In genomic region chr10:110755781-110756180, GRCh38 we compare ENCODE assay signal across 16 cellular contexts.
A peak's percentile ranks its signal among the peaks of the same experiment; 100 is the strongest.
DNase-seq lines count a peak whose midpoint lies in the region; ATAC-seq and TF ChIP-seq lines count a peak whose summit lies in the region.
"Had no signal": no experiment of that assay in that cellular context is flagged by ENCODE, and none has a peak within 500 bp of the region (broad histone marks: within the 10 kb centered on the region; RNA-seq: fewer than 3 reads in every experiment).

No MANE protein-coding gene starts in this region.

- H3K27ac Mint-ChIP-seq in glutamatergic neuron (ENCODE audit: unreplicated experiment), result peak overlapping the region; percentile 22
- no peak overlapping the region for H3K27ac Mint-ChIP-seq in activated CD8-positive, alpha-beta T cell treated with anti-CD3 and anti-CD28 coated beads, Interleukin-2, amount 10 ng/mL, durations not matched to agents 7 days and 5 days
- H3K27ac Mint-ChIP-seq: CD8-positive, alpha-beta memory T cell had no signal

- peak; percentile 68 to 69 for ATAC-seq in right cardiac atrium
- ATAC-seq in activated CD8-positive, alpha-beta T cell treated with anti-CD3 and anti-CD28 coated beads, Interleukin-2, amount 10 ng/mL, durations not matched to agents 7 days and 5 days, result no peak

- no peak overlapping the region for H3K27ac ChIP-seq in right cardiac atrium (ENCODE audit: low read length)
- H3K27ac ChIP-seq in skeletal muscle tissue (ENCODE audit: low read depth, low read length), result peak overlapping the region; percentile 8
- H3K27ac ChIP-seq: HL-60 had no signal

- CTCF ChIA-PET in activated CD8-positive, alpha-beta T cell treated with anti-CD3 and anti-CD28 coated beads, Interleukin-2, amount 10 ng/mL, durations not matched to agents 7 days and 5 days (lab: Charles Lee), result interaction anchor here (0.8 to 1.0 kb wide), 3 partner anchors 10 to 162 kb away, joined by 3 to 4 read pairs (median 3); no protein-coding TSS in a partner anchor

- H3K36me3 Mint-ChIP-seq in glutamatergic neuron (ENCODE audit: unreplicated experiment), result no peaks in the 10 kb centered on the region
- H3K36me3 Mint-ChIP-seq in activated CD8-positive, alpha-beta T cell treated with anti-CD3 and anti-CD28 coated beads, Interleukin-2, amount 10 ng/mL, durations not matched to agents 7 days and 5 days (ENCODE audit: low read depth), result no peaks in the 10 kb centered on the region
- H3K36me3 Mint-ChIP-seq: CD8-positive, alpha-beta memory T cell had no signal

- peak; percentile 6 for DNase-seq in NCI-H446 treated with DMSO at 0.1 percent for 48 hours (lab: John Stamatoyannopoulos, UW)
- no peak for DNase-seq in glutamatergic neuron
- DNase-seq in right cardiac atrium, result no peak
- DNase-seq in mucosa of gallbladder (ENCODE audit: low spot score), result no peak
- DNase-seq in occipital lobe (lab: John Stamatoyannopoulos, UW), result no peak
- no peak for DNase-seq in activated CD8-positive, alpha-beta T cell treated with anti-CD3 and anti-CD28 coated beads, Interleukin-2, amount 10 ng/mL, durations not matched to agents 7 days and 5 days
- DNase-seq: ACHN; C1 segment of cervical spinal cord; CD8-positive, alpha-beta memory T cell; HCEC 1CT; NCI-H1417; NCI-H187; NCI-H2107; NCI-H2227 treated with DMSO at 0.1 percent for 48 hours had no signal

- POLR2A ChIA-PET in activated CD8-positive, alpha-beta T cell treated with anti-CD3 and anti-CD28 coated beads, Interleukin-2, amount 10 ng/mL, durations not matched to agents 7 days and 5 days (lab: Charles Lee), result no interaction called here

- 58% methylated on average over 6 of the region's 6 CpGs for WGBS in right cardiac atrium

- no peak for TF ChIP-seq CTCF in glutamatergic neuron (IDR thresholded peaks at IDR 0.05; ENCODE audit: partially characterized antibody, unreplicated experiment)

- peaks cover 5% of the 10 kb centered on the region for H3K27me3 Mint-ChIP-seq in glutamatergic neuron (ENCODE audit: unreplicated experiment)
- no peaks in the 10 kb centered on the region for H3K27me3 Mint-ChIP-seq in activated CD8-positive, alpha-beta T cell treated with anti-CD3 and anti-CD28 coated beads, Interleukin-2, amount 10 ng/mL, durations not matched to agents 7 days and 5 days (ENCODE audit: low read depth)

- H3K9me3 ChIP-seq in right cardiac atrium (ENCODE audit: control insufficient read depth, low read length) (no peaks in the 10 kb centered on the region), skeletal muscle tissue (ENCODE audit: control insufficient read depth in 3 of 3, low read length in 3 of 3) (no peaks in the 10 kb centered on the region)

- H3K4me3 ChIP-seq in right cardiac atrium (ENCODE audit: low read length), result no peak overlapping the region
- no peak overlapping the region for H3K4me3 ChIP-seq in skeletal muscle tissue (ENCODE audit: low read length in 3 of 3)

- peaks cover 19% of the 10 kb centered on the region for H3K4me1 Mint-ChIP-seq in glutamatergic neuron (ENCODE audit: low read depth, unreplicated experiment)
- peaks cover 33% of the 10 kb centered on the region for H3K4me1 Mint-ChIP-seq in activated CD8-positive, alpha-beta T cell treated with anti-CD3 and anti-CD28 coated beads, Interleukin-2, amount 10 ng/mL, durations not matched to agents 7 days and 5 days (ENCODE audit: low read depth)

- peaks cover 17% of the 10 kb centered on the region for H3K4me1 ChIP-seq in right cardiac atrium (ENCODE audit: control insufficient read depth, insufficient read depth, low read length)
- peaks cover 21 to 36% (median 30%) of the 10 kb centered on the region in 3 donors for H3K4me1 ChIP-seq in skeletal muscle tissue (ENCODE audit: control insufficient read depth in 3 of 3, insufficient read depth in 3 of 3, low read length in 3 of 3)

- H3K27me3 ChIP-seq in right cardiac atrium (ENCODE audit: control insufficient read depth, insufficient read depth) (no peaks in the 10 kb centered on the region), skeletal muscle tissue (ENCODE audit: control insufficient read depth in 3 of 3, insufficient read depth in 3 of 3, low read length in 3 of 3) (no peaks in the 10 kb centered on the region)

- H3K36me3 ChIP-seq in skeletal muscle tissue (ENCODE audit: control insufficient read depth in 3 of 3, insufficient read depth in 3 of 3, low read length in 3 of 3), result no peaks in the 10 kb centered on the region

- no peak overlapping the region for H3K4me3 Mint-ChIP-seq in glutamatergic neuron (ENCODE audit: unreplicated experiment)
- H3K4me3 Mint-ChIP-seq in activated CD8-positive, alpha-beta T cell treated with anti-CD3 and anti-CD28 coated beads, Interleukin-2, amount 10 ng/mL, durations not matched to agents 7 days and 5 days, result no peak overlapping the region
- H3K4me3 Mint-ChIP-seq: CD8-positive, alpha-beta memory T cell had no signal

- H3K9ac ChIP-seq in skeletal muscle tissue (ENCODE audit: low read depth in 1 of 3, low read length in 3 of 3), result no peak overlapping the region

- peaks cover 2% of the 10 kb centered on the region for H3K9me3 Mint-ChIP-seq in glutamatergic neuron (ENCODE audit: unreplicated experiment)
- H3K9me3 Mint-ChIP-seq in activated CD8-positive, alpha-beta T cell treated with anti-CD3 and anti-CD28 coated beads, Interleukin-2, amount 10 ng/mL, durations not matched to agents 7 days and 5 days (ENCODE audit: insufficient read depth), result no peaks in the 10 kb centered on the region
- H3K9me3 Mint-ChIP-seq: CD8-positive, alpha-beta memory T cell had no signal

- intact Hi-C loops in right cardiac atrium (cut with DNase I), result no loop called here
